Comparison of ENCODE assay signal across 23 cellular contexts in the genomic region with DNA sequence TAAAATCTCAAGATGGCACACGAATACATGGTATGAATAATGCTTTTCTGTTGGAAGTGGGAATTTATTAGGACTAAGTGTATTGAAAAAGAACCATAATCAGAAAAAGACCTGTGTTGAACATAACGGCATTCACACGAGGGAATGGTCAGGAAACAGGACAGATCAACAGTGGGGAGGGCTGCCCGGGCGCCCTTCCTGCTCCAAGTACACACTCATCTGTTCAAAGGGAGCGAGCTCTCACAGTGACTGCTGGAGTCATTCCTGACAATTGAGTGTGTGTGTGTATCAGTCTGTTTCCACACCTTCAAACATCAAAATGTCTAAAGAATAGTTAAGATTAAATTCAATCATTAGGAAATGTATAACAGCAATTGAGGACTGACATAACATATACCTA.
DNase-seq lines count a peak whose midpoint lies in the region; ATAC-seq and TF ChIP-seq lines count a peak whose summit lies in the region.
"Had no signal": no experiment of that assay in that cellular context is flagged by ENCODE, and none has a peak within 500 bp of the region (broad histone marks: within the 10 kb centered on the region; RNA-seq: fewer than 3 reads in every experiment).

No MANE protein-coding gene starts in this region.

- ATAC-seq in HG02678 (IDR thresholded peaks at IDR 0.05; ENCODE audit: unreplicated experiment): no peak
- ATAC-seq: HCT116, SK-N-SH treated with all-trans-retinoic acid at 6 μM for 48 hours had no signal

- H3K9ac ChIP-seq in KMS-11 (no peak overlapping the region; the same call in 1 of the 2 replicates), smooth muscle cell (ENCODE audit: low read depth) (no peak overlapping the region)

- 78% methylated on average over 6 of the region's 6 CpGs for WGBS in smooth muscle cell (ENCODE audit: low lambda C conversion rate)

- H3K27me3 ChIP-seq in KMS-11 (ENCODE audit: insufficient read depth, low read depth) (no peaks in the 10 kb centered on the region), smooth muscle cell (ENCODE audit: low read depth) (no peaks in the 10 kb centered on the region)
- H3K27me3 ChIP-seq: BE2C had no signal

- H3K4me3 ChIP-seq in KMS-11 (IDR thresholded peaks at IDR 0.05; ENCODE audit: insufficient read depth, low read depth, low read length) (no peak overlapping the region), smooth muscle cell (no peak overlapping the region)
- H3K4me3 ChIP-seq: GM12878 had no signal

- H3K9me3 ChIP-seq in smooth muscle cell (replicated peaks; ENCODE audit: low read depth): no peaks in the 10 kb centered on the region
- H3K9me3 ChIP-seq: BE2C had no signal

- H4K20me1 ChIP-seq in KMS-11 (ENCODE audit: insufficient read depth): no peaks in the 10 kb centered on the region
- no peaks in the 10 kb centered on the region for H4K20me1 ChIP-seq in smooth muscle cell (ENCODE audit: low read depth)

- H3K27ac Mint-ChIP-seq in HFFc6: no peak overlapping the region

- H3K4me2 ChIP-seq in KMS-11: peak overlapping the region; percentile 58
- H3K4me2 ChIP-seq in smooth muscle cell: peak overlapping the region; percentile 60

- peaks cover 43% of the 10 kb centered on the region for H3K4me1 ChIP-seq in KMS-11 (ENCODE audit: low read depth, poor library complexity, severe bottlenecking)
- peaks cover 19% of the 10 kb centered on the region for H3K4me1 ChIP-seq in smooth muscle cell (ENCODE audit: low read depth)

- H3K4me3 Mint-ChIP-seq in HFFc6: no peak overlapping the region
- H3K4me3 Mint-ChIP-seq: IgD-negative memory B cell had no signal

- H3K27ac ChIP-seq in KMS-11 (peak overlapping the region; percentile 71; the same call in 1 of the 2 replicates), smooth muscle cell (ENCODE audit: low read depth) (peak overlapping the region; percentile 21)
- H3K27ac ChIP-seq: 22Rv1 had no signal

- DNase-seq in NCI-H510A treated with DMSO at 0.1 percent for 48 hours (lab: John Stamatoyannopoulos, UW): peak; percentile 13
- no peak for DNase-seq in NCI-H510A (lab: John Stamatoyannopoulos, UW)
- peak; percentile 41 to 68 for DNase-seq in dermis microvascular lymphatic vessel endothelial cell (ENCODE audit: low read depth in 2 of 2)
- DNase-seq in smooth muscle cell (lab: John Stamatoyannopoulos, UW; ENCODE audit: unreplicated experiment): no peak
- no peak for DNase-seq in HFFc6
- DNase-seq in A172 (ENCODE audit: low spot score): no peak
- DNase-seq: BE2C, DMS 273 treated with DMSO at 0.1 percent for 48 hours, GDM1, NCI-H1436, NCI-H2029, NCI-H2171, NCI-H446, NCI-H748 treated with DMSO at 0.1 percent for 48 hours, OCI-M1, SHP77 treated with DMSO at 0.1 percent for 48 hours had no signal

- no peaks in the 10 kb centered on the region; the same call in 1 of the 2 replicates for H3K27me3 Mint-ChIP-seq in HFFc6 (ENCODE audit: insufficient read depth)
- H3K27me3 Mint-ChIP-seq: IgD-negative memory B cell had no signal

- H3K79me2 ChIP-seq in KMS-11 (ENCODE audit: insufficient read depth, low read depth): peaks cover 18% of the 10 kb centered on the region; the same call in 1 of the 2 replicates
- peaks cover 22% of the 10 kb centered on the region for H3K79me2 ChIP-seq in smooth muscle cell (ENCODE audit: low read depth)

- H3K36me3 Mint-ChIP-seq in HFFc6 (ENCODE audit: low read depth): no peaks in the 10 kb centered on the region
- H3K36me3 Mint-ChIP-seq: IgD-negative memory B cell had no signal

- TF ChIP-seq CTCF in KMS-11 (conservative IDR thresholded peaks at IDR 0.05; ENCODE audit: low read depth, low read length) (no peak), smooth muscle cell (IDR thresholded peaks at IDR 0.05; ENCODE audit: borderline replicate concordance, insufficient read depth, poor library complexity, severe bottlenecking) (no peak), HFFc6 (IDR thresholded peaks at IDR 0.05) (no peak)

- no peak overlapping the region for H2AFZ ChIP-seq in KMS-11 (ENCODE audit: low read depth)
- H2AFZ ChIP-seq in smooth muscle cell (ENCODE audit: low read depth): no peak overlapping the region

- peaks cover 7% of the 10 kb centered on the region for H3F3A ChIP-seq in smooth muscle cell (ENCODE audit: low read depth)

- H3K4me1 Mint-ChIP-seq in HFFc6 (ENCODE audit: low read depth): no peaks in the 10 kb centered on the region

- H3K36me3 ChIP-seq in KMS-11 (ENCODE audit: insufficient read depth) (no peaks in the 10 kb centered on the region), smooth muscle cell (ENCODE audit: low read depth) (no peaks in the 10 kb centered on the region)
- H3K36me3 ChIP-seq: BE2C had no signal

- no peaks in the 10 kb centered on the region for H3K9me3 Mint-ChIP-seq in HFFc6
- H3K9me3 Mint-ChIP-seq: IgD-negative memory B cell had no signal

Comparison
In these comparisons a context has a peak if more than half of its experiments do, and no peak if none do; other contexts are left out.
1. DNase-seq: peak in NCI-H510A treated with DMSO at 0.1 percent for 48 hours (single experiment) and dermis microvascular lymphatic vessel endothelial cell (2 of 2); none in NCI-H510A (single experiment), smooth muscle cell (single experiment), HFFc6 (single experiment) and A172 (single experiment).